ENCODE assay signal across 19 cellular contexts in genomic region chr22:44254811-44255210, GRCh38. TPM values are rescaled to one million over a fixed set of nuclear protein-coding genes. Genes with fewer than 3 reads are reported as not detected.
DNase-seq lines count a peak whose midpoint lies in the region; ATAC-seq, FAIRE-seq and TF ChIP-seq lines count a peak whose summit lies in the region.
"Had no signal": no experiment of that assay in that cellular context is flagged by ENCODE, and none has a peak within 500 bp of the region (broad histone marks: within the 10 kb centered on the region; RNA-seq: fewer than 3 reads in every experiment).

No MANE protein-coding gene starts in this region.

- peaks cover 6% of the 10 kb centered on the region for H3K9me3 Mint-ChIP-seq in activated naive CD8-positive, alpha-beta T cell treated with anti-CD3 and anti-CD28 coated beads, Interleukin-2, amount 10 ng/mL, durations not matched to agents 7 days and 5 days
- H3K9me3 Mint-ChIP-seq in activated naive CD8-positive, alpha-beta T cell treated with anti-CD3 and anti-CD28 coated beads, Interleukin-2, amount 50 U/mL, for 24 hours, result peaks cover 4% of the 10 kb centered on the region
- peaks cover 6% of the 10 kb centered on the region for H3K9me3 Mint-ChIP-seq in osteocyte (ENCODE audit: unreplicated experiment)

- peaks cover 5% of the 10 kb centered on the region for H3K4me1 Mint-ChIP-seq in activated naive CD8-positive, alpha-beta T cell treated with anti-CD3 and anti-CD28 coated beads, Interleukin-2, amount 10 ng/mL, durations not matched to agents 7 days and 5 days
- peaks cover 2% of the 10 kb centered on the region for H3K4me1 Mint-ChIP-seq in activated naive CD8-positive, alpha-beta T cell treated with anti-CD3 and anti-CD28 coated beads, Interleukin-2, amount 50 U/mL, for 24 hours
- no peaks in the 10 kb centered on the region for H3K4me1 Mint-ChIP-seq in osteocyte (ENCODE audit: unreplicated experiment)

- no peak overlapping the region for H3K4me3 Mint-ChIP-seq in activated naive CD8-positive, alpha-beta T cell treated with anti-CD3 and anti-CD28 coated beads, Interleukin-2, amount 10 ng/mL, durations not matched to agents 7 days and 5 days
- no peak overlapping the region for H3K4me3 Mint-ChIP-seq in activated naive CD8-positive, alpha-beta T cell treated with anti-CD3 and anti-CD28 coated beads, Interleukin-2, amount 50 U/mL, for 24 hours
- no peak overlapping the region for H3K4me3 Mint-ChIP-seq in osteocyte (ENCODE audit: unreplicated experiment)
- H3K4me3 Mint-ChIP-seq: CD4-positive, alpha-beta memory T cell; GM23338; H9 had no signal

- intact Hi-C loops in esophagus muscularis mucosa (cut with DNase I), result no loop called here
- intact Hi-C loops in stomach (cut with DNase I; ENCODE audit: low total_unique reads), result no loop called here
- intact Hi-C loops in pancreas (cut with DNase I), result no loop called here

- no peak for ATAC-seq in activated naive CD8-positive, alpha-beta T cell treated with anti-CD3 and anti-CD28 coated beads, Interleukin-2, amount 10 ng/mL, durations not matched to agents 7 days and 5 days (ENCODE audit: low read depth)
- ATAC-seq in activated naive CD8-positive, alpha-beta T cell treated with anti-CD3 and anti-CD28 coated beads, Interleukin-2, amount 50 U/mL, for 24 hours, result no peak
- ATAC-seq in GM19351 (IDR thresholded peaks at IDR 0.05; ENCODE audit: unreplicated experiment) (no peak), pancreas (no peak)
- ATAC-seq: GM23338, HCT116 had no signal

- H3K27ac ChIP-seq in esophagus muscularis mucosa (replicated peaks in 1 of 4) (no peak overlapping the region), stomach (no peak overlapping the region), pancreas (no peak overlapping the region)

- TF ChIP-seq POLR2A in esophagus muscularis mucosa (IDR thresholded peaks at IDR 0.05; ENCODE audit: low read depth), result no peak
- no peak for TF ChIP-seq POLR2A in stomach (IDR thresholded peaks at IDR 0.05)

- POLR2A ChIA-PET in activated naive CD8-positive, alpha-beta T cell treated with anti-CD3 and anti-CD28 coated beads, Interleukin-2, amount 10 ng/mL, durations not matched to agents 7 days and 5 days (lab: Charles Lee), result no interaction called here

- H3K4me1 ChIP-seq in esophagus muscularis mucosa (no peaks in the 10 kb centered on the region), stomach (no peaks in the 10 kb centered on the region), pancreas (no peaks in the 10 kb centered on the region)

- peaks cover 30% of the 10 kb centered on the region for H3K27me3 Mint-ChIP-seq in activated naive CD8-positive, alpha-beta T cell treated with anti-CD3 and anti-CD28 coated beads, Interleukin-2, amount 10 ng/mL, durations not matched to agents 7 days and 5 days
- H3K27me3 Mint-ChIP-seq in activated naive CD8-positive, alpha-beta T cell treated with anti-CD3 and anti-CD28 coated beads, Interleukin-2, amount 50 U/mL, for 24 hours, result peaks cover 7% of the 10 kb centered on the region
- H3K27me3 Mint-ChIP-seq in osteocyte (ENCODE audit: unreplicated experiment), result peaks cover 12% of the 10 kb centered on the region

- no peak for FAIRE-seq in pancreas (lab: Jason Lieb, UNC)
- FAIRE-seq: GM12892 had no signal

- no peaks in the 10 kb centered on the region for H3K36me3 Mint-ChIP-seq in activated naive CD8-positive, alpha-beta T cell treated with anti-CD3 and anti-CD28 coated beads, Interleukin-2, amount 10 ng/mL, durations not matched to agents 7 days and 5 days
- no peaks in the 10 kb centered on the region for H3K36me3 Mint-ChIP-seq in activated naive CD8-positive, alpha-beta T cell treated with anti-CD3 and anti-CD28 coated beads, Interleukin-2, amount 50 U/mL, for 24 hours (ENCODE audit: low read depth)
- peaks cover under 1% of the 10 kb centered on the region for H3K36me3 Mint-ChIP-seq in osteocyte (ENCODE audit: unreplicated experiment)
- H3K36me3 Mint-ChIP-seq: CD4-positive, alpha-beta memory T cell had no signal

- no peaks in the 10 kb centered on the region for H3K27me3 ChIP-seq in esophagus muscularis mucosa
- H3K27me3 ChIP-seq in stomach, result peaks cover 0 to 13% (median 0%) of the 10 kb centered on the region in 3 donors
- no peaks in the 10 kb centered on the region for H3K27me3 ChIP-seq in pancreas

- no peaks in the 10 kb centered on the region for H3K36me3 ChIP-seq in esophagus muscularis mucosa
- H3K36me3 ChIP-seq in stomach, result no peaks in the 10 kb centered on the region
- H3K36me3 ChIP-seq in pancreas, result no peaks in the 10 kb centered on the region

- H3K4me3 ChIP-seq in esophagus muscularis mucosa, result no peak overlapping the region
- H3K4me3 ChIP-seq in stomach, result no peak overlapping the region
- no peak overlapping the region for H3K4me3 ChIP-seq in pancreas
- H3K4me3 ChIP-seq: GM23338 had no signal

- no peak overlapping the region for H3K27ac Mint-ChIP-seq in activated naive CD8-positive, alpha-beta T cell treated with anti-CD3 and anti-CD28 coated beads, Interleukin-2, amount 10 ng/mL, durations not matched to agents 7 days and 5 days
- H3K27ac Mint-ChIP-seq in activated naive CD8-positive, alpha-beta T cell treated with anti-CD3 and anti-CD28 coated beads, Interleukin-2, amount 50 U/mL, for 24 hours, result no peak overlapping the region
- no peak overlapping the region for H3K27ac Mint-ChIP-seq in osteocyte (ENCODE audit: unreplicated experiment)
- H3K27ac Mint-ChIP-seq: CD4-positive, alpha-beta memory T cell; GM23338; H9 had no signal

- H3K9me3 ChIP-seq in esophagus muscularis mucosa (peaks cover 0 to 11% (median 3%) of the 10 kb centered on the region in 4 donors), stomach (peaks cover 0 to 11% (median 10%) of the 10 kb centered on the region in 4 donors), pancreas (no peaks in the 10 kb centered on the region)

- DNase-seq in activated naive CD8-positive, alpha-beta T cell treated with anti-CD3 and anti-CD28 coated beads, Interleukin-2, amount 10 ng/mL, durations not matched to agents 7 days and 5 days, result peak; percentile 2
- no peak for DNase-seq in activated naive CD8-positive, alpha-beta T cell treated with anti-CD3 and anti-CD28 coated beads, Interleukin-2, amount 50 U/mL, for 24 hours
- DNase-seq in esophagus muscularis mucosa (ENCODE audit: extremely low spot score) (peak; percentile 79), osteocyte (ENCODE audit: extremely low spot score, unreplicated experiment) (peak; percentile 51), stomach (peak; percentile 1), putamen (ENCODE audit: low spot score) (no peak), pancreas (no peak)
- DNase-seq: C1 segment of cervical spinal cord; Calu3; CD4-positive, alpha-beta memory T cell; COR-L47; DMS53; DMS79 treated with DMSO at 0.1 percent for 48 hours; GF-D8; H9 had no signal

- TF ChIP-seq EP300 in esophagus muscularis mucosa (IDR thresholded peaks at IDR 0.05) (no peak), stomach (IDR thresholded peaks at IDR 0.05) (no peak)

- TF ChIP-seq CTCF in esophagus muscularis mucosa (IDR thresholded peaks at IDR 0.05), result no peak
- TF ChIP-seq CTCF in osteocyte (IDR thresholded peaks at IDR 0.05), result no peak
- TF ChIP-seq CTCF in stomach (IDR thresholded peaks at IDR 0.05), result no peak
- no peak for TF ChIP-seq CTCF in pancreas (IDR thresholded peaks at IDR 0.05)

- WGBS in esophagus muscularis mucosa, result 94% methylated on average over 2 of the region's 2 CpGs
- 76 to 94% (median 80%) methylated on average over 2 of the region's 2 CpGs for WGBS in stomach, 5 donors
- WGBS in pancreas, 2 donors, result 86 to 88% methylated on average over 2 of the region's 2 CpGs

RNA-seq across cellular contexts. Expression of gene SHISAL1, which starts 57.9 kb away (rescaled TPM):
- total RNA-seq in activated naive CD8-positive, alpha-beta T cell treated with anti-CD3 and anti-CD28 coated beads, Interleukin-2, amount 10 ng/mL, durations not matched to agents 7 days and 5 days, result not detected
- total RNA-seq in esophagus muscularis mucosa, result 10 to 100 TPM in 3 of 4 donors, 1 to 10 TPM in 1; 6.6 to 20.4 (median 12.4) TPM
- 5.0 and 6.1 TPM in 2 replicates for total RNA-seq in osteocyte
- total RNA-seq in stomach, result 10 to 100 TPM in 1 of 5 donors, 1 to 10 TPM in 3, under 1 TPM in 1; 0.45 to 19.3 (median 3.3) TPM
- 1 to 10 TPM in 1 of 3 donors, under 1 TPM in 2; 0.43 to 1.3 (median 0.46) TPM for polyA plus RNA-seq in stomach
- 1 to 10 TPM in 1 of 6 donors, under 1 TPM in 5; 0.35 to 1.3 (median 0.47) TPM for total RNA-seq in pancreas
- polyA plus RNA-seq in pancreas, result under 1 TPM; 0.87 to 0.99 TPM
- total RNA-seq: Calu3; CD4-positive, alpha-beta memory T cell had no signal
- polyA plus RNA-seq: CD4-positive, alpha-beta memory T cell had no signal

Comparison
In these comparisons a context has a peak if more than half of its experiments do, and no peak if none do; other contexts are left out.
1. DNase-seq: peak in activated naive CD8-positive, alpha-beta T cell treated with anti-CD3 and anti-CD28 coated beads, Interleukin-2, amount 10 ng/mL, durations not matched to agents 7 days and 5 days (single experiment), esophagus muscularis mucosa (single experiment), osteocyte (single experiment) and stomach (single experiment); none in activated naive CD8-positive, alpha-beta T cell treated with anti-CD3 and anti-CD28 coated beads, Interleukin-2, amount 50 U/mL, for 24 hours (single experiment), putamen (single experiment) and pancreas (0 of 6).